Comparison of ENCODE assay signal across 23 cellular contexts in genomic region chr22:22429374-22430108, GRCh38.
DNase-seq lines count a peak whose midpoint lies in the region; ATAC-seq and TF ChIP-seq lines count a peak whose summit lies in the region.
"Had no signal": no experiment of that assay in that cellular context is flagged by ENCODE, and none has a peak within 500 bp of the region (broad histone marks: within the 10 kb centered on the region; RNA-seq: fewer than 3 reads in every experiment).

No MANE protein-coding gene starts in this region.

- DNase-seq in RPMI8226 (peak; percentile 16), choroid plexus epithelial cell (ENCODE audit: low read depth) (peak; percentile 23), neuronal stem cell (ENCODE audit: low spot score) (no peak), esophagus squamous epithelium (lab: John Stamatoyannopoulos, UW) (no peak), Karpas-422 (no peak)
- DNase-seq: C1 segment of cervical spinal cord; CD4-positive, alpha-beta memory T cell; COR-L47; DMS53; Kasumi-1; MV-4-11; NCI-H1105; NCI-H1436 treated with DMSO at 0.1 percent for 48 hours; NCI-H187 treated with DMSO at 0.1 percent for 48 hours; NCI-H524 treated with DMSO at 0.1 percent for 48 hours; NCI-H774; PC-3 had no signal

- no peak overlapping the region for H4K91ac ChIP-seq in neuronal stem cell (ENCODE audit: low read depth, low read length, poor library complexity)

- H2AFZ ChIP-seq in neuronal stem cell (ENCODE audit: low read length) (no peak overlapping the region), Karpas-422 (ENCODE audit: low read length) (no peak overlapping the region)

- H3F3A ChIP-seq in DOHH2 (ENCODE audit: control insufficient read depth, insufficient read depth), result peaks cover 12% of the 10 kb centered on the region

- no peak overlapping the region for H3K27ac ChIP-seq in DOHH2 (ENCODE audit: low read depth, low read length)
- no peak overlapping the region for H3K27ac ChIP-seq in neuronal stem cell (replicated peaks; ENCODE audit: low read length)
- H3K27ac ChIP-seq in esophagus squamous epithelium, result no peak overlapping the region
- H3K27ac ChIP-seq in Karpas-422 (ENCODE audit: low read length), result no peak overlapping the region
- H3K27ac ChIP-seq: SJSA1 had no signal

- peaks cover 76% of the 10 kb centered on the region for H3K4me1 ChIP-seq in DOHH2 (ENCODE audit: control insufficient read depth, low read length)
- peaks cover 1 to 2% of the 10 kb centered on the region in 2 donors for H3K4me1 ChIP-seq in neuronal stem cell (ENCODE audit: control insufficient read depth in 2 of 2, insufficient read depth in 1 of 2, low read depth in 1 of 2, low read length in 2 of 2)
- no peaks in the 10 kb centered on the region for H3K4me1 ChIP-seq in esophagus squamous epithelium
- peaks cover 13% of the 10 kb centered on the region for H3K4me1 ChIP-seq in Karpas-422 (ENCODE audit: low read length)
- H3K4me1 ChIP-seq: SJSA1 had no signal

- H3K9me3 ChIP-seq in DOHH2 (ENCODE audit: control insufficient read depth, insufficient read depth, low read length), result no peaks in the 10 kb centered on the region
- H3K9me3 ChIP-seq in neuronal stem cell (replicated peaks in 1 of 2; ENCODE audit: control insufficient read depth in 2 of 2, insufficient read depth in 1 of 2, low read depth in 1 of 2, low read length in 2 of 2), result no peaks in the 10 kb centered on the region
- H3K9me3 ChIP-seq in esophagus squamous epithelium, result no peaks in the 10 kb centered on the region
- no peaks in the 10 kb centered on the region for H3K9me3 ChIP-seq in Karpas-422 (ENCODE audit: low read length)
- H3K9me3 ChIP-seq: SJSA1 had no signal

- no peak for TF ChIP-seq POLR2A in esophagus squamous epithelium (IDR thresholded peaks at IDR 0.05)

- H3K23ac ChIP-seq in neuronal stem cell (ENCODE audit: low read depth, low read length, poor library complexity), result peak overlapping the region; percentile 29

- H3K27me3 ChIP-seq in DOHH2 (ENCODE audit: control insufficient read depth, low read length) (no peaks in the 10 kb centered on the region), neuronal stem cell (ENCODE audit: control insufficient read depth in 3 of 3, insufficient read depth in 3 of 3, low read depth in 1 of 3, low read length in 3 of 3) (peaks cover 0 to 18% (median 4%) of the 10 kb centered on the region in 3 experiments), esophagus squamous epithelium (peaks cover 0 to 74% (median 0%) of the 10 kb centered on the region in 4 donors), Karpas-422 (ENCODE audit: low read length) (no peaks in the 10 kb centered on the region)

- H3K18ac ChIP-seq in neuronal stem cell (ENCODE audit: low read length), result no peak overlapping the region

- no peaks in the 10 kb centered on the region for H3K79me1 ChIP-seq in neuronal stem cell (ENCODE audit: low read depth, low read length)

- H3K9me2 ChIP-seq in DOHH2 (replicated peaks; ENCODE audit: control insufficient read depth, low read length) (no peaks in the 10 kb centered on the region), Karpas-422 (replicated peaks; ENCODE audit: insufficient read depth, low read length) (no peaks in the 10 kb centered on the region)

- H2AK5ac ChIP-seq in neuronal stem cell (ENCODE audit: low read depth, low read length), result no peak overlapping the region

- TF ChIP-seq CTCF in DOHH2 (IDR thresholded peaks at IDR 0.05; ENCODE audit: low read depth, low read length, poor library complexity, severe bottlenecking) (no peak), choroid plexus epithelial cell (conservative IDR thresholded peaks at IDR 0.05; ENCODE audit: low read depth, low read length) (no peak), esophagus squamous epithelium (IDR thresholded peaks at IDR 0.05) (no peak)

- H3K14ac ChIP-seq in neuronal stem cell (ENCODE audit: low read length), result no peak overlapping the region

- no peak overlapping the region for H4K8ac ChIP-seq in neuronal stem cell (ENCODE audit: low read depth, low read length)

- H4K20me1 ChIP-seq in DOHH2 (ENCODE audit: control insufficient read depth, insufficient read depth, low read depth, low read length), result no peaks in the 10 kb centered on the region
- no peaks in the 10 kb centered on the region for H4K20me1 ChIP-seq in Karpas-422 (ENCODE audit: insufficient read depth, low read depth, low read length)

- H2BK5ac ChIP-seq in neuronal stem cell (ENCODE audit: low read length), result no peak overlapping the region

- no peaks in the 10 kb centered on the region for H3K79me2 ChIP-seq in DOHH2 (ENCODE audit: control insufficient read depth, low read length)
- H3K79me2 ChIP-seq in Karpas-422 (ENCODE audit: low read length), result no peaks in the 10 kb centered on the region

- no peak overlapping the region for H3K4ac ChIP-seq in neuronal stem cell (ENCODE audit: low read length)

- H2BK12ac ChIP-seq in neuronal stem cell (ENCODE audit: low read length), result no peak overlapping the region

- no peak overlapping the region for H3K4me3 ChIP-seq in DOHH2 (ENCODE audit: low read length)
- H3K4me3 ChIP-seq in choroid plexus epithelial cell (ENCODE audit: low read depth, low read length), result no peak overlapping the region
- peak overlapping the region in 1 of 2 donors; percentile 32 for H3K4me3 ChIP-seq in neuronal stem cell (ENCODE audit: low read length in 2 of 2)
- H3K4me3 ChIP-seq in esophagus squamous epithelium, result no peak overlapping the region
- no peak overlapping the region for H3K4me3 ChIP-seq in Karpas-422 (ENCODE audit: low read length)
- H3K4me3 ChIP-seq: SJSA1 had no signal

- H3K9ac ChIP-seq in neuronal stem cell (ENCODE audit: low read depth, low read length, poor library complexity) (no peak overlapping the region), Karpas-422 (ENCODE audit: low read length) (no peak overlapping the region)

- H2BK120ac ChIP-seq in neuronal stem cell (ENCODE audit: low read depth, low read length), result no peak overlapping the region

- intact Hi-C loops in esophagus squamous epithelium (cut with DNase I), result no loop called here

- no peak for ATAC-seq in GM19397 (IDR thresholded peaks at IDR 0.05; ENCODE audit: unreplicated experiment)
- ATAC-seq in HG02642 (IDR thresholded peaks at IDR 0.05; ENCODE audit: poor library complexity, unreplicated experiment), result no peak
- ATAC-seq: HCT116, PC-3, Right ventricle myocardium inferior had no signal

- no peaks in the 10 kb centered on the region for H3K36me3 ChIP-seq in DOHH2 (ENCODE audit: control insufficient read depth, low read length)
- no peaks in the 10 kb centered on the region for H3K36me3 ChIP-seq in neuronal stem cell (replicated peaks in 1 of 2; ENCODE audit: control insufficient read depth in 2 of 2, insufficient read depth in 2 of 2, low read length in 2 of 2)
- no peaks in the 10 kb centered on the region for H3K36me3 ChIP-seq in esophagus squamous epithelium
- H3K36me3 ChIP-seq in Karpas-422 (ENCODE audit: insufficient read depth, low read length), result no peaks in the 10 kb centered on the region
- H3K36me3 ChIP-seq: SJSA1 had no signal

- WGBS in neuronal stem cell (ENCODE audit: extremely low coverage in 2 of 2, insufficient read length in 2 of 2, insufficient replicate concordance in 1 of 2), 2 donors, result no CpG with 5 or more reads among the region's 6 CpGs
- 39 to 46% methylated on average over 4 of the region's 6 CpGs for WGBS in esophagus squamous epithelium, 2 donors

- H3K4me2 ChIP-seq in DOHH2 (ENCODE audit: low read length), result peak overlapping the region; percentile 29
- no peak overlapping the region for H3K4me2 ChIP-seq in neuronal stem cell (ENCODE audit: insufficient read depth, low read length, poor library complexity, severe bottlenecking)
- H3K4me2 ChIP-seq in Karpas-422 (ENCODE audit: low read depth, low read length, poor library complexity, severe bottlenecking), result no peak overlapping the region

- no peak overlapping the region for H2BK15ac ChIP-seq in neuronal stem cell (ENCODE audit: low read length)

Comparison
In these comparisons a context has a peak if more than half of its experiments do, and no peak if none do; other contexts are left out.
1. DNase-seq: peak in RPMI8226 (single experiment) and choroid plexus epithelial cell (single experiment); none in neuronal stem cell (single experiment), esophagus squamous epithelium (single experiment) and Karpas-422 (single experiment).